ENCODE assay signal across 9 cellular contexts in genomic region chrX:12972239-12972638, GRCh38. TPM values are rescaled to one million over a fixed set of nuclear protein-coding genes. Genes with fewer than 3 reads are reported as not detected.
DNase-seq lines count a peak whose midpoint lies in the region; ATAC-seq, FAIRE-seq and TF ChIP-seq lines count a peak whose summit lies in the region.
"Had no signal": no experiment of that assay in that cellular context is flagged by ENCODE, and none has a peak within 500 bp of the region (broad histone marks: within the 10 kb centered on the region; RNA-seq: fewer than 3 reads in every experiment).

No MANE protein-coding gene starts in this region.

- BruUV-seq in GM12878 (replicated peaks; lab: Mats Ljungman, UMichigan), result no TSS peak

- TF ChIP-seq RAD21 in GM12878 (IDR thresholded peaks at IDR 0.05; ENCODE audit: insufficient read depth, low read depth, low read length), result no peak

- no peak overlapping the region for H2AFZ ChIP-seq in GM12878 (ENCODE audit: control insufficient read depth, low read depth, low read length)

- SMC1A ChIA-PET in GM12878 (lab: Charles Lee; ENCODE audit: uncharacterized antibody, unreplicated experiment), result interaction anchor here (1.0 to 24.6 kb wide), 7 partner anchors 19 to 119 kb away, joined by 3 to 595 read pairs (median 9); no protein-coding TSS in a partner anchor

- intact Hi-C loops in GM12878 (cut with micrococcal nuclease; ENCODE audit: unreplicated experiment), result no loop called here

- H3K9me3 Mint-ChIP-seq in CD4-positive, CD25-positive, alpha-beta regulatory T cell, result peaks cover 0 to 7% (median 0%) of the 10 kb centered on the region in 7 donors
- H3K9me3 Mint-ChIP-seq in neural crest cell, result no peaks in the 10 kb centered on the region

- H3K9ac ChIP-seq in GM12878 (ENCODE audit: control insufficient read depth, insufficient read depth, low read length), result peak overlapping the region; percentile 63

- RAD21 ChIA-PET in GM12878 (lab: Charles Lee; ENCODE audit: unreplicated experiment), result interaction anchor here (1.4 to 23.0 kb wide), 6 partner anchors 16 to 516 kb away, joined by 5 to 562 read pairs (median 108); no protein-coding TSS in a partner anchor

- CTCF ChIA-PET in GM12878 (lab: Yijun Ruan, JAX), result interaction anchor here (0.6 to 5.2 kb wide), 6 partner anchors 11 to 119 kb away, joined by 3 to 32 read pairs (median 6); no protein-coding TSS in a partner anchor

- peak in 1 of 3 donors; percentile 52 for DNase-seq in CD4-positive, CD25-positive, alpha-beta regulatory T cell
- no peak for DNase-seq in Jurkat, Clone E6-1 (ENCODE audit: low read depth, low spot score)
- DNase-seq in GM12878 (ENCODE audit: low read depth, low spot score) (no peak), neural crest cell (ENCODE audit: low read depth, low spot score) (no peak), iPS-NIHi7 (ENCODE audit: extremely low spot score) (no peak), RPMI8226 (no peak), RCC 7860 (ENCODE audit: low spot score) (no peak)
- DNase-seq: DMS53 had no signal

- peak overlapping the region; percentile 39 for H3K4me2 ChIP-seq in GM12878 (ENCODE audit: control insufficient read depth, insufficient read depth)

- H4K20me1 ChIP-seq in GM12878 (ENCODE audit: control insufficient read depth, insufficient read depth), result no peaks in the 10 kb centered on the region

- whole genome bisulfite sequencing in GM12878 (ENCODE audit: insufficient coverage, insufficient replicate concordance, low lambda C conversion rate, missing lambda C conversion rate), result 42% methylated on average over 5 of the region's 5 CpGs

- POLR2A ChIA-PET in GM12878 (lab: Charles Lee), result interaction anchor here (0.7 to 12.7 kb wide), 7 partner anchors 14 to 120 kb away, joined by 3 to 138 read pairs (median 4); no protein-coding TSS in a partner anchor

- no peaks in the 10 kb centered on the region for H3K27me3 ChIP-seq in CD4-positive, CD25-positive, alpha-beta regulatory T cell (ENCODE audit: control insufficient read depth, insufficient read depth, low read length)
- H3K27me3 ChIP-seq in GM12878 (replicated peaks in 1 of 2; ENCODE audit: control insufficient read depth in 2 of 2, insufficient read depth in 2 of 2, low read length in 1 of 2), result no peaks in the 10 kb centered on the region

- peaks cover 27% of the 10 kb centered on the region for H3K4me1 ChIP-seq in CD4-positive, CD25-positive, alpha-beta regulatory T cell (ENCODE audit: control insufficient read depth, insufficient read depth, low read length, poor library complexity, severe bottlenecking)
- peaks cover 11% of the 10 kb centered on the region for H3K4me1 ChIP-seq in GM12878 (ENCODE audit: control insufficient read depth, insufficient read depth, low read length)

- H3K27me3 Mint-ChIP-seq in CD4-positive, CD25-positive, alpha-beta regulatory T cell, result peaks cover 7% of the 10 kb centered on the region
- peaks cover 20% of the 10 kb centered on the region for H3K27me3 Mint-ChIP-seq in neural crest cell (ENCODE audit: low read depth)

- ATAC-seq in CD4-positive, CD25-positive, alpha-beta regulatory T cell (ENCODE audit: low read depth in 2 of 2), result no peak
- no peak for ATAC-seq in GM12878
- ATAC-seq in HG03097 (IDR thresholded peaks at IDR 0.05; ENCODE audit: low FRiP score, unreplicated experiment), result no peak

- peak overlapping the region; percentile 90 for H3K27ac ChIP-seq in CD4-positive, CD25-positive, alpha-beta regulatory T cell (ENCODE audit: insufficient read depth, low read length, poor library complexity, severe bottlenecking)
- peak overlapping the region; percentile 73 for H3K27ac ChIP-seq in GM12878 (ENCODE audit: control insufficient read depth, insufficient read depth)

- FAIRE-seq in GM12878 (lab: Jason Lieb, UNC), result no peak
- no peak for FAIRE-seq in RCC 7860 (lab: Jason Lieb, UNC)

- peaks cover 11% of the 10 kb centered on the region for H3K36me3 ChIP-seq in CD4-positive, CD25-positive, alpha-beta regulatory T cell (ENCODE audit: control insufficient read depth, insufficient read depth, low read length)
- H3K36me3 ChIP-seq in GM12878 (ENCODE audit: control insufficient read depth in 2 of 2, insufficient read depth in 2 of 2, low read length in 1 of 2), result no peaks in the 10 kb centered on the region

- peak overlapping the region; percentile 98 for H3K4me3 ChIP-seq in CD4-positive, CD25-positive, alpha-beta regulatory T cell (ENCODE audit: low read depth, low read length)
- H3K4me3 ChIP-seq in Jurkat, Clone E6-1 (ENCODE audit: low read length), result peak overlapping the region; percentile 46
- peak overlapping the region; percentile 46 for H3K4me3 ChIP-seq in GM12878

- TF ChIP-seq POLR2A in GM12878 (IDR thresholded peaks at IDR 0.05; ENCODE audit: low read depth, low read length), result no peak

- TF ChIP-seq EP300 in GM12878 (IDR thresholded peaks at IDR 0.05; ENCODE audit: borderline replicate concordance in 1 of 2, control insufficient read depth in 1 of 2, low read depth in 2 of 2, low read length in 2 of 2), result no peak

- peaks cover 56% of the 10 kb centered on the region for H3K79me2 ChIP-seq in GM12878 (ENCODE audit: control insufficient read depth, insufficient read depth, low read length)

- H3K36me3 Mint-ChIP-seq in CD4-positive, CD25-positive, alpha-beta regulatory T cell, result peaks cover 15% of the 10 kb centered on the region
- H3K36me3 Mint-ChIP-seq in neural crest cell (ENCODE audit: low read depth), result peaks cover 19% of the 10 kb centered on the region

- H3K4me3 Mint-ChIP-seq in CD4-positive, CD25-positive, alpha-beta regulatory T cell, result peak overlapping the region; percentile 92 to 100 (median 97)
- H3K4me3 Mint-ChIP-seq in neural crest cell, result peak overlapping the region; percentile 64

- in situ Hi-C loops in GM12878 (cut with MboI), result loop anchor here (25.0 kb wide), 1 partner anchor 690 kb away; the partner anchor contains the start of gene TCEANC

- peak overlapping the region; percentile 90 to 99 (median 97) for H3K27ac Mint-ChIP-seq in CD4-positive, CD25-positive, alpha-beta regulatory T cell
- no peak overlapping the region for H3K27ac Mint-ChIP-seq in neural crest cell (ENCODE audit: unreplicated experiment)

- peaks cover 6 to 50% (median 14%) of the 10 kb centered on the region in 4 donors for H3K4me1 Mint-ChIP-seq in CD4-positive, CD25-positive, alpha-beta regulatory T cell
- H3K4me1 Mint-ChIP-seq in neural crest cell, result peaks cover 49% of the 10 kb centered on the region

- no peaks in the 10 kb centered on the region for H3K9me3 ChIP-seq in CD4-positive, CD25-positive, alpha-beta regulatory T cell (ENCODE audit: control insufficient read depth in 2 of 2, low read length in 2 of 2)
- H3K9me3 ChIP-seq in GM12878 (replicated peaks; ENCODE audit: control insufficient read depth, insufficient read depth, low read length), result no peaks in the 10 kb centered on the region; the same call in 2 of the 3 replicates

- TF ChIP-seq CTCF in GM12878 (IDR thresholded peaks at IDR 0.05 in 2 of 3, conservative IDR thresholded peaks at IDR 0.05 in 1 of 3; ENCODE audit: control insufficient read depth in 2 of 3, extremely low read depth in 1 of 3, insufficient read depth in 1 of 3, low read depth in 3 of 3, low read length in 3 of 3) (no peak), neural crest cell (conservative IDR thresholded peaks at IDR 0.05) (no peak)

TF ChIP-seq in GM12878, 131 proteins besides CTCF, POLR2A, EP300 and RAD21:
- TF ChIP-seq CBX3 (IDR thresholded peaks at IDR 0.05; ENCODE audit: borderline replicate concordance, low read depth) (no peak), PAX5 (IDR thresholded peaks at IDR 0.05; ENCODE audit: borderline replicate concordance, low read depth, low read length) (no peak), MLLT1 (IDR thresholded peaks at IDR 0.05) (peak; percentile 94), CBFB (IDR thresholded peaks at IDR 0.05; ENCODE audit: low read depth) (no peak)

RNA-seq across cellular contexts. Expression of gene TMSB4X, which starts 2.7 kb away (rescaled TPM):
- 6,725 TPM for total RNA-seq in CD4-positive, CD25-positive, alpha-beta regulatory T cell
- polyA plus RNA-seq in CD4-positive, CD25-positive, alpha-beta regulatory T cell, result over 10,000 TPM; 30,486 to 36,942 (median 35,671) TPM
- polyA plus RNA-seq in Jurkat, Clone E6-1 (2012; ENCODE audit: insufficient read depth, insufficient read length), result 7,566 TPM
- total RNA-seq in GM12878 (2013; cell fraction: nucleolus; rRNA removed), result 726 and 815 TPM in 2 replicates
- total RNA-seq in GM12878 (2014; rRNA removed), result 20,095 and 20,513 TPM in 2 replicates
- 14,081 and 14,526 TPM in 2 replicates for total RNA-seq in GM12878 (2014; rRNA removed; fragmentation: Illumina TruSeq; extraction: Trizol)
- 15,676 and 15,778 TPM in 2 replicates for total RNA-seq in GM12878 (2021)
- polyA plus RNA-seq in GM12878 (2011; ENCODE audit: low read depth), result 20,663 TPM
- polyA plus RNA-seq in GM12878 (2011; rRNA removed), result 13,924 and 13,999 TPM in 2 replicates
- 6,321 and 8,073 TPM in 2 replicates for polyA plus RNA-seq in GM12878 (2011; cell fraction: cytosol; rRNA removed)
- polyA plus RNA-seq in GM12878 (2011; cell fraction: nucleus; rRNA removed), result 2,770 and 4,943 TPM in 2 replicates
- 18,326 and 24,333 TPM in 2 replicates for polyA plus RNA-seq in GM12878 (2012)
- polyA plus RNA-seq in GM12878 (2014; fragmentation: Illumina TruSeq; extraction: Trizol), result 22,521 and 25,739 TPM in 2 replicates
- over 10,000 TPM; 32,576 to 35,408 TPM for polyA plus RNA-seq in GM12878 (2014; fragmentation: Nextera tagmentation; extraction: Ambion mirVana)
- 21,672 and 21,926 TPM in 2 replicates for polyA plus RNA-seq in GM12878 (2014; rRNA removed)
- polyA plus RNA-seq in GM12878 (2016; fragmentation: Nextera tagmentation; extraction: Ambion mirVana), result over 10,000 TPM; 35,271 to 37,234 TPM
- 5,151 and 6,646 TPM in 2 replicates for polyA minus RNA-seq in GM12878 (2011; rRNA and poly(A)+ RNA removed)
- polyA minus RNA-seq in GM12878 (2011; cell fraction: cytosol; rRNA and poly(A)+ RNA removed), result 2,250 and 2,391 TPM in 2 replicates
- 1,575 and 1,669 TPM in 2 replicates for polyA minus RNA-seq in GM12878 (2011; cell fraction: nucleus; rRNA and poly(A)+ RNA removed)
- total RNA-seq in neural crest cell, result 2,548 and 2,664 TPM in 2 replicates

Comparison
In these comparisons a context has a peak if more than half of its experiments do, and no peak if none do; other contexts are left out.
1. H3K4me3 ChIP-seq: peak in every context shown above with its lines; median percentile 98 in CD4-positive, CD25-positive, alpha-beta regulatory T cell; 46 in Jurkat, Clone E6-1; 46 in GM12878.